In the genomic region with DNA sequence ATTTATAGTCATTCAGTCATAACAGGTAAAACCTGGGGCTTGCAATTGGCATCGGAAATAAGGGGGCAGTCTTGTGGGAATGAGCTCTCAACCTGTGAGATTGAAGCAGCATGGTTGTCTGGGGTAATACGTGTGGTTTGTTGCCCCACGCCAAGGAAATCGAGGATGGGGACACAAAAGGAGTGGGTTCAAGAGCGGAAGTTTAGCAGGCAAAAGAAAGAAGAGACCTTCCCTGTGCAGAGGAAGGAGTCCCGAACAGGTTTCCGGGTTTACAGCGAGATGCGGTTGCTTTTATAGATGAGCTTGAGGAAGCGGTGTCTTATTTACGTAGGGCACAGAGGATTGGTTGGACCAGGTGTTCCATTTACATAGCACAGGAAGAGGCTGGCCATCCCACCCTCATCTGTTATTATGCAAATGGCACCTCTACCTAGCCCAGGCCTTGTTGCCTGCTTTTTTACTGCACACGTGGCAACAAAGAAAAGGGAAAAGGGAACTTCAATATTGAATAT, we compare ENCODE assay signal across 9 cellular contexts. TPM values are rescaled to one million over a fixed set of nuclear protein-coding genes. Genes with fewer than 3 reads are reported as not detected.
A peak's percentile ranks its signal among the peaks of the same experiment; 100 is the strongest.
DNase-seq lines count a peak whose midpoint lies in the region; ATAC-seq, FAIRE-seq and TF ChIP-seq lines count a peak whose summit lies in the region.
"Had no signal": no experiment of that assay in that cellular context is flagged by ENCODE, and none has a peak within 500 bp of the region (broad histone marks: within the 10 kb centered on the region; RNA-seq: fewer than 3 reads in every experiment).

No MANE protein-coding gene starts in this region.

- H3K36me3 Mint-ChIP-seq in WTC11 = peaks cover 16% of the 10 kb centered on the region
- peaks cover 0 to 21% (median 0%) of the 10 kb centered on the region in 5 donors for H3K36me3 Mint-ChIP-seq in naive thymus-derived CD4-positive, alpha-beta T cell

- H3K4me3 Mint-ChIP-seq in WTC11 = peak overlapping the region; percentile 52
- H3K4me3 Mint-ChIP-seq in naive thymus-derived CD4-positive, alpha-beta T cell = peak overlapping the region; percentile 81 to 96 (median 88)

- peak overlapping the region; percentile 95 for H3K27ac Mint-ChIP-seq in WTC11
- H3K27ac Mint-ChIP-seq in naive thymus-derived CD4-positive, alpha-beta T cell = peak overlapping the region; percentile 76 to 97 (median 93)

- peak overlapping the region; percentile 63 for H3K27ac ChIP-seq in naive thymus-derived CD4-positive, alpha-beta T cell (ENCODE audit: low read depth, low read length)
- H3K27ac ChIP-seq: KMS-11 had no signal

- POLR2A ChIA-PET in WTC11 (lab: Charles Lee) = interaction anchor here (1.5 to 2.2 kb wide), 2 partner anchors 37 to 40 kb away, joined by 6 to 17 read pairs; partner anchors contain the start of gene IFNAR1
- POLR2A ChIA-PET in naive thymus-derived CD4-positive, alpha-beta T cell (lab: Charles Lee) = interaction anchor here (0.6 to 2.9 kb wide), 56 partner anchors 8 to 592 kb away, joined by 3 to 58 read pairs (median 6); partner anchors contain the start of genes IFNAR1, IFNAR2, IFNGR2 and IL10RB

- no peak for TF ChIP-seq CTCF in WTC11 (IDR thresholded peaks at IDR 0.05)

- H3K4me1 ChIP-seq in naive thymus-derived CD4-positive, alpha-beta T cell (ENCODE audit: control insufficient read depth in 2 of 2, insufficient read depth in 2 of 2, low read length in 2 of 2) = peaks cover 7 to 12% of the 10 kb centered on the region in 2 donors

- peaks cover 17% of the 10 kb centered on the region for H3K9me3 Mint-ChIP-seq in WTC11
- H3K9me3 Mint-ChIP-seq in naive thymus-derived CD4-positive, alpha-beta T cell = peaks cover 0 to 11% (median 5%) of the 10 kb centered on the region in 11 donors

- peaks cover 0 to 6% (median 0%) of the 10 kb centered on the region in 3 experiments for H3K9me3 ChIP-seq in naive thymus-derived CD4-positive, alpha-beta T cell (ENCODE audit: control insufficient read depth in 2 of 3, low read length in 3 of 3)

- ATAC-seq in WTC11 (peak; percentile 93), GM21515 (IDR thresholded peaks at IDR 0.05; ENCODE audit: unreplicated experiment) (no peak)
- peak; percentile 79 for ATAC-seq in naive thymus-derived CD4-positive, alpha-beta T cell

- peaks cover 18% of the 10 kb centered on the region for H3K4me1 Mint-ChIP-seq in WTC11
- H3K4me1 Mint-ChIP-seq in naive thymus-derived CD4-positive, alpha-beta T cell = peaks cover 14 to 27% (median 20%) of the 10 kb centered on the region in 7 donors

- DNase-seq in GM18507 (ENCODE audit: extremely low spot score, insufficient read length, low read depth) (no peak), NCI-H187 (lab: John Stamatoyannopoulos, UW) (peak; percentile 84 to 90), WTC11 (ENCODE audit: low spot score) (peak; percentile 51), NCI-H1105 treated with DMSO at 0.1 percent for 48 hours (lab: John Stamatoyannopoulos, UW) (no peak), OCI-M2 (lab: John Stamatoyannopoulos, UW; ENCODE audit: unreplicated experiment) (no peak)
- DNase-seq in effector CD8-positive, alpha-beta T cell (lab: John Stamatoyannopoulos, UW) = peak; percentile 65
- peak; percentile 41 to 91 (median 85) for DNase-seq in naive thymus-derived CD4-positive, alpha-beta T cell

- peak overlapping the region; percentile 76 for H3K4me3 ChIP-seq in naive thymus-derived CD4-positive, alpha-beta T cell (ENCODE audit: low read length)

- H3K27me3 Mint-ChIP-seq in WTC11 (ENCODE audit: low read depth) = peaks cover 4% of the 10 kb centered on the region; the same call in 1 of the 2 replicates
- no peaks in the 10 kb centered on the region for H3K27me3 Mint-ChIP-seq in naive thymus-derived CD4-positive, alpha-beta T cell

- H3K36me3 ChIP-seq in naive thymus-derived CD4-positive, alpha-beta T cell (ENCODE audit: control insufficient read depth in 2 of 3, insufficient read depth in 3 of 3, low read length in 3 of 3) = peaks cover 0 to 8% (median 0%) of the 10 kb centered on the region in 3 experiments

- CTCF ChIA-PET in WTC11 (lab: Charles Lee) = interaction anchor here (0.7 to 3.6 kb wide), 39 partner anchors 9 to 761 kb away, joined by 3 to 33 read pairs (median 6); partner anchors contain the start of genes IFNAR1, IFNAR2, IL10RB and SYNJ1
- CTCF ChIA-PET in naive thymus-derived CD4-positive, alpha-beta T cell (lab: Charles Lee) = interaction anchor here (0.7 to 3.7 kb wide), 28 partner anchors 7 to 478 kb away, joined by 3 to 25 read pairs (median 5); partner anchors contain the start of genes IFNAR1 and IFNGR2

- intact Hi-C loops in naive thymus-derived CD4-positive, alpha-beta T cell (cut with micrococcal nuclease) = loop anchor here (1.0 to 10.0 kb wide), 6 partner anchors 18 to 245 kb away; partner anchors contain the start of genes GART (in 1 of the 2), IFNAR2 (in 1 of the 2), IL10RB (in 1 of the 2) and SON (in 1 of the 2)

- H3K27me3 ChIP-seq in naive thymus-derived CD4-positive, alpha-beta T cell (ENCODE audit: control insufficient read depth in 2 of 2, insufficient read depth in 2 of 2, low read length in 2 of 2) = no peaks in the 10 kb centered on the region

- FAIRE-seq in GM18507 (lab: Jason Lieb, UNC) = peak; percentile 50

TF ChIP-seq in WTC11, 78 proteins besides CTCF, POLR2A, EP300 and RAD21 (continues in another document):
- TF ChIP-seq PRDM15 (CRISPR knock-in tag; IDR thresholded peaks at IDR 0.05) = peak; percentile 64
- TF ChIP-seq, protein P1, sequence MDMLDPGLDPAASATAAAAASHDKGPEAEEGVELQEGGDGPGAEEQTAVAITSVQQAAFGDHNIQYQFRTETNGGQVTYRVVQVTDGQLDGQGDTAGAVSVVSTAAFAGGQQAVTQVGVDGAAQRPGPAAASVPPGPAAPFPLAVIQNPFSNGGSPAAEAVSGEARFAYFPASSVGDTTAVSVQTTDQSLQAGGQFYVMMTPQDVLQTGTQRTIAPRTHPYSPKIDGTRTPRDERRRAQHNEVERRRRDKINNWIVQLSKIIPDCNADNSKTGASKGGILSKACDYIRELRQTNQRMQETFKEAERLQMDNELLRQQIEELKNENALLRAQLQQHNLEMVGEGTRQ (CRISPR knock-in tag; IDR thresholded peaks at IDR 0.05) = peak; percentile 44; the same call in 1 of the 2 replicates
- TF ChIP-seq NFYB (CRISPR knock-in tag; conservative IDR thresholded peaks at IDR 0.05; ENCODE audit: low read depth) = 0 out of 2 replicates have a peak, but pooled peaks have one; percentile 9
- TF ChIP-seq JAZF1 (CRISPR knock-in tag; IDR thresholded peaks at IDR 0.05) = no peak
- no peak for TF ChIP-seq ZNF219 (CRISPR knock-in tag; IDR thresholded peaks at IDR 0.05; ENCODE audit: borderline replicate concordance)
- TF ChIP-seq, protein P2, sequence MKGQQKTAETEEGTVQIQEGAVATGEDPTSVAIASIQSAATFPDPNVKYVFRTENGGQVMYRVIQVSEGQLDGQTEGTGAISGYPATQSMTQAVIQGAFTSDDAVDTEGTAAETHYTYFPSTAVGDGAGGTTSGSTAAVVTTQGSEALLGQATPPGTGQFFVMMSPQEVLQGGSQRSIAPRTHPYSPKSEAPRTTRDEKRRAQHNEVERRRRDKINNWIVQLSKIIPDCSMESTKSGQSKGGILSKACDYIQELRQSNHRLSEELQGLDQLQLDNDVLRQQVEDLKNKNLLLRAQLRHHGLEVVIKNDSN (CRISPR knock-in tag; IDR thresholded peaks at IDR 0.05) = peak; percentile 48; the same call in 1 of the 2 replicates
- peak; percentile 55; the same call in 1 of the 2 replicates for TF ChIP-seq ETV6 (CRISPR knock-in tag; IDR thresholded peaks at IDR 0.05)
- TF ChIP-seq ELF4 (CRISPR knock-in tag; IDR thresholded peaks at IDR 0.05; ENCODE audit: low read depth) = no peak
- TF ChIP-seq, protein P3, sequence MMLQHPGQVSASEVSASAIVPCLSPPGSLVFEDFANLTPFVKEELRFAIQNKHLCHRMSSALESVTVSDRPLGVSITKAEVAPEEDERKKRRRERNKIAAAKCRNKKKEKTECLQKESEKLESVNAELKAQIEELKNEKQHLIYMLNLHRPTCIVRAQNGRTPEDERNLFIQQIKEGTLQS (CRISPR knock-in tag; conservative IDR thresholded peaks at IDR 0.05) = no peak
- 0 out of 2 replicates have a peak, but pooled peaks have one; percentile 26 for TF ChIP-seq SP1 (CRISPR knock-in tag; conservative IDR thresholded peaks at IDR 0.05)

RNA-seq across cellular contexts. Expression of gene IFNAR1, which starts 37.3 kb away (rescaled TPM):
- total RNA-seq in WTC11 (2021) = 12.2 to 14.6 TPM (median 13.2 TPM) in 3 replicates
- total RNA-seq in naive thymus-derived CD4-positive, alpha-beta T cell = 10 to 100 TPM; 24.7 to 60.8 (median 40.0) TPM
- 10 to 100 TPM; 62.5 to 76.2 TPM for polyA plus RNA-seq in naive thymus-derived CD4-positive, alpha-beta T cell

RNA-seq across cellular contexts. Expression of gene IFNGR2, which starts 41.1 kb away (rescaled TPM):
- 34.1 to 37.3 TPM (median 35.7 TPM) in 3 replicates for total RNA-seq in WTC11 (2021)
- total RNA-seq in naive thymus-derived CD4-positive, alpha-beta T cell = 10 to 100 TPM in 4 of 5 experiments, 1 to 10 TPM in 1; 9.1 to 80.5 (median 33.7) TPM
- polyA plus RNA-seq in naive thymus-derived CD4-positive, alpha-beta T cell = 10 to 100 TPM; 29.8 to 39.2 TPM

Comparison
In these comparisons a context has a peak if more than half of its experiments do, and no peak if none do; other contexts are left out.
1. DNase-seq: peak in NCI-H187 (2 of 2), WTC11 (single experiment), effector CD8-positive, alpha-beta T cell (single experiment) and naive thymus-derived CD4-positive, alpha-beta T cell (9 of 9); none in GM18507 (single experiment), NCI-H1105 treated with DMSO at 0.1 percent for 48 hours (single experiment) and OCI-M2 (single experiment).